Comparison of ENCODE assay signal across 26 cellular contexts in the genomic region with DNA sequence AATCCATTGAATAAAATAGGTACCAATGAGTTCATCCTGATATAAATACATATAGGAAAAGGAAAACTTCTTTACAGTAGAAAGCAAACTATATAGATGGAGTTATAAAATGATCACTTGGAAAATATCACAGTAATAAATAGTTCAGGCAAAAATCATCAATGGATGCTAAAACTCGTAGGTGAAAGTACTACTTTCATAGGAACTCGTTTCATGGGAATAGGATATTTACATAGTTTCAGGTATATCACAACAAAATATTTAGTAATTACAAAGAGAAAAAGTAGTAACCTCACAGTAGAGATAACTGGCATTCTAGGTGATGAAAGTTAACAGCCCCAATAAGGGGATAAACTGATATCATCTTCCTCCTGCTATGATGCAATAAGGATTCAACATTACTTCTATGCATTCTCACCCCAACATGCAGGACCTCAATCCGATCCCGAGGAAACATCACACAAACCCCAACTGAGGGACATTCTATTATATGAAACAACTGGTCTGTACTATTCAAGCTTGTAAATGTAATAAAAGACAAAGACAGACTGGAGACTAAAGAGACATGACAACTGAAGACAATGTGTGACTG. TPM values are rescaled to one million over a fixed set of nuclear protein-coding genes. Genes with fewer than 3 reads are reported as not detected.
"Had no signal": no experiment of that assay in that cellular context is flagged by ENCODE, and none has a peak within 500 bp of the region (broad histone marks: within the 10 kb centered on the region; RNA-seq: fewer than 3 reads in every experiment).

No MANE protein-coding gene starts in this region.

- H3K9ac ChIP-seq: SK-N-SH had no signal

- H3K9me3 ChIP-seq: SK-N-SH had no signal

- ATAC-seq: Panc1, PC-3, T-cell had no signal

- DNase-seq: KBM-7; NCI-H1092; NCI-H1105 treated with DMSO at 0.1 percent for 48 hours; NCI-H1417 treated with DMSO at 0.1 percent for 48 hours; NCI-H1694 treated with DMSO at 0.1 percent for 48 hours; NCI-H2029; NCI-H2081 treated with DMSO at 0.1 percent for 48 hours; NCI-H2227 treated with DMSO at 0.1 percent for 48 hours; NCI-H446; NCI-H510A; NCI-H524 treated with DMSO at 0.1 percent for 48 hours; NCI-H774; NK-92 treated with Interleukin-12 subunit alpha and Interleukin-12 subunit beta, amount 100 ng/mL, for 24 hours; PC-3; SHP77; SK-N-SH; SW 1271; T-cell had no signal

- H3K27ac ChIP-seq: RWPE1 had no signal

- H3K4me2 ChIP-seq: SK-N-SH had no signal

RNA-seq across cellular contexts. Expression of gene DDO, which starts 13.7 kb away (rescaled TPM):
- total RNA-seq: HT-29, MCF 10A, OCI-LY7, PC-3, T-cell had no signal
- polyA plus RNA-seq: IgD-negative memory B cell had no signal

RNA-seq across cellular contexts. Expression of gene METTL24, which starts 43.5 kb away (rescaled TPM):
- total RNA-seq: HT-29, LHCN-M2, MCF 10A, OCI-LY7, PC-3, SK-MEL-5 had no signal
- polyA plus RNA-seq: IgD-negative memory B cell, SK-N-SH had no signal
